In the genomic region with DNA sequence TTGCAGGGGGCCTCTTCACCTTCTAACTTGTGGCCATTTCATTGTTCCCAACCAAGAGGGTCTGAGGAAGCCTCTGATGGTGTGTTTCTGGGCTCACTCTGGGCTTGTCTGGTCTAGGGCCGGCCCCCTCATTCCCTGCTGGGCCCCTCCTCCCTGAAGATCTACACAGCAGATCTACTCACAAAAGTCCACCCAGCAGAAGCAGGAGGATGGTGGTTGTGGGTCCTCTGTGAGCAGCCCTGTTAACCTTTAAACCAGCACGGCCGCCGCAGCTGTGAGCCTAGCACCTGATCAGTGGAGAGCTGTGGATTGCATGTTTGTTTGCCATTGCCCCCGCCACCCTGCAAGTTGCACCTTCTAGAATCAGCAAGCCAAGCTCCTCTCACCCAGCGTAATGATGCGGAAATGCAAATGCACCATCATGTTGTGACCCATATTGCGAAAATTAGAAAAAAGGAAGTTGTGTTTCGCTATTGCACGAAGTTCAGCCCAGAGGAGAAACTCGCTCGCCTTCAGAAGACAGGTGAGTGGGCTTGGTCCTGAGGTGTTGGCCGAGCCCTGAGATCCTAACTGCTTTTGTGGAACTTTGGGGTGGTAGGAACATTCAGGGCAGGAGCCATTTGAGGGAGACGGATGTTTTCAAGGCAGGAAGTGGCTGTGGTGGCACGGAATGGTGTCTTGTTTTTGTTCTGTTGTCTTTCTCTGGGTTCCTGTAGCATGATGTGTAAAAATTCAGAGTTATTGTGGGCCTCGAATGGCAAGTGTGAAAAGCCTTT, we compare ENCODE assay signal across 9 cellular contexts.
DNase-seq lines count a peak whose midpoint lies in the region; ATAC-seq and TF ChIP-seq lines count a peak whose summit lies in the region.
"Had no signal": no experiment of that assay in that cellular context is flagged by ENCODE, and none has a peak within 500 bp of the region (broad histone marks: within the 10 kb centered on the region; RNA-seq: fewer than 3 reads in every experiment).

No MANE protein-coding gene starts in this region.

- no peaks in the 10 kb centered on the region for H3K9me3 ChIP-seq in OCI-LY1 (ENCODE audit: low read length)
- H3K9me3 ChIP-seq: gastrocnemius medialis had no signal

- TF ChIP-seq CTCF in OCI-LY1 (IDR thresholded peaks at IDR 0.05; ENCODE audit: low read length) = no peak

- H3K27me3 ChIP-seq in OCI-LY1 (ENCODE audit: insufficient read depth, low read length) = no peaks in the 10 kb centered on the region
- H3K27me3 ChIP-seq: gastrocnemius medialis had no signal

- H3K4me1 ChIP-seq in OCI-LY1 (ENCODE audit: insufficient read depth, low read length, severe bottlenecking) = peaks cover 54% of the 10 kb centered on the region
- H3K4me1 ChIP-seq: gastrocnemius medialis had no signal

- peak overlapping the region; percentile 76 for H3K4me3 ChIP-seq in OCI-LY1 (ENCODE audit: low read depth, low read length, poor library complexity, severe bottlenecking)

- peak overlapping the region; percentile 90; the same call in 1 of the 2 replicates for H2AFZ ChIP-seq in OCI-LY1 (ENCODE audit: low read length)

- H3K9me2 ChIP-seq in OCI-LY1 (ENCODE audit: low read depth, low read length) = no peaks in the 10 kb centered on the region

- H3K36me3 ChIP-seq in OCI-LY1 (ENCODE audit: insufficient read depth, low read length) = no peaks in the 10 kb centered on the region
- H3K36me3 ChIP-seq: gastrocnemius medialis had no signal

- peak overlapping the region; percentile 90 for H3K27ac ChIP-seq in OCI-LY1 (ENCODE audit: low read depth, low read length, poor library complexity, severe bottlenecking)
- H3K27ac ChIP-seq: gastrocnemius medialis had no signal

- no peaks in the 10 kb centered on the region for H4K20me1 ChIP-seq in OCI-LY1 (ENCODE audit: insufficient read depth, low read length)

- peaks cover 16% of the 10 kb centered on the region; the same call in 1 of the 2 replicates for H3K79me2 ChIP-seq in OCI-LY1 (ENCODE audit: insufficient read depth, low read length)

- DNase-seq in activated T-helper 9 cell treated with anti-CD3 and anti-CD28 coated beads, Interleukin-2, amount 50 U/mL, for 16 hours (ENCODE audit: low read depth) = peak; percentile 53
- DNase-seq in medulla oblongata (ENCODE audit: extremely low spot score) (peak; percentile 68), NCI-H748 (lab: John Stamatoyannopoulos, UW; ENCODE audit: unreplicated experiment) (no peak), GM19240 (ENCODE audit: insufficient read length, low spot score) (no peak)
- peak; percentile 71 for DNase-seq in stimulated activated naive CD8-positive, alpha-beta T cell treated with anti-CD3 and anti-CD28 coated beads, Interleukin-15, Interleukin-2, amounts not matched to agents 100 U/mL and 50 U/mL, for 24 hours

- peak; percentile 67 for ATAC-seq in GM18499 (IDR thresholded peaks at IDR 0.05; ENCODE audit: insufficient read depth, unreplicated experiment)
- peak; percentile 69 for ATAC-seq in HG02763 (IDR thresholded peaks at IDR 0.05; ENCODE audit: unreplicated experiment)
- ATAC-seq in stimulated activated naive CD8-positive, alpha-beta T cell treated with anti-CD3 and anti-CD28 coated beads, Interleukin-15, Interleukin-2, amounts not matched to agents 100 U/mL and 50 U/mL, for 24 hours = peak; percentile 55
- ATAC-seq: gastrocnemius medialis had no signal

- peak overlapping the region; percentile 82 for H3K9ac ChIP-seq in OCI-LY1 (ENCODE audit: low read length)

- H3F3A ChIP-seq in OCI-LY1 (ENCODE audit: insufficient read depth, low read length) = no peaks in the 10 kb centered on the region

- peak overlapping the region; percentile 87 for H3K4me2 ChIP-seq in OCI-LY1 (ENCODE audit: low read length)

Comparison
In these comparisons a context has a peak if more than half of its experiments do, and no peak if none do; other contexts are left out.
1. DNase-seq: peak in activated T-helper 9 cell treated with anti-CD3 and anti-CD28 coated beads, Interleukin-2, amount 50 U/mL, for 16 hours (single experiment), medulla oblongata (single experiment) and stimulated activated naive CD8-positive, alpha-beta T cell treated with anti-CD3 and anti-CD28 coated beads, Interleukin-15, Interleukin-2, amounts not matched to agents 100 U/mL and 50 U/mL, for 24 hours (single experiment); none in NCI-H748 (single experiment) and GM19240 (single experiment).
2. Peak in every context shown above with its lines, with median percentiles within 50 percentile points of each other: ATAC-seq.